Comparison of ENCODE assay signal across 8 cellular contexts in the genomic region with DNA sequence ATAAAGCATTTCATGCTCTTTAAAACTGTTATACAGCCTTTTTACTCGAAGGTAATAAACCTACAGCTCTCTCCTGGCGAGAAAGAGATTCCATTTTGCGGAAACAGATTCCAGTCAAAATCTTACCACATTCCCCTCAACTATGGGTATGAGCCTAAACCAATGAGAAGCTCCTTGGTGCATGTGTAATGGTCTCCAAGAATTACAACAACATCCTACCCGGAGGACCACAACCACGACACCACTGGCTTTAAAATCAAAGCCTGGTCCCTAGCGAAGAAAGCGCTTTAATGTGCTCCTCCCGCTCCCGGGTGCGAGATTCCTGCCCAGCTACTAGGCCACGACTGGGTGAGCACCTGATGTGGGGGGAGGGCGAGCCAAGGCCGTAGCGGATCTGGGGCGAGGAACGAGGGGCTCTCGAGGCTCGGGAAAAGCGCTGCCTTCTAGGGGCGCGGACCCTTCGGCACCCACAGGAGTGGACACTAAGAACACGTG.
A peak's percentile ranks its signal among the peaks of the same experiment; 100 is the strongest.
DNase-seq lines count a peak whose midpoint lies in the region; ATAC-seq and TF ChIP-seq lines count a peak whose summit lies in the region.

No MANE protein-coding gene starts in this region.

- H3K27ac ChIP-seq in DOHH2 (ENCODE audit: low read depth, low read length) (peak overlapping the region; percentile 69), caudate nucleus (ENCODE audit: low read depth, low read length) (peak overlapping the region; percentile 85)

- H3K36me3 ChIP-seq in DOHH2 (ENCODE audit: control insufficient read depth, low read length) (peaks cover 50% of the 10 kb centered on the region), HAP-1 (replicated peaks) (no peaks in the 10 kb centered on the region; the same call in 1 of the 2 replicates)

- H4K20me1 ChIP-seq in DOHH2 (ENCODE audit: control insufficient read depth, insufficient read depth, low read depth, low read length): peaks cover 24% of the 10 kb centered on the region

- peak overlapping the region; percentile 100 for H3K4me2 ChIP-seq in DOHH2 (ENCODE audit: low read length)

- H3K9me2 ChIP-seq in DOHH2 (replicated peaks; ENCODE audit: control insufficient read depth, low read length): no peaks in the 10 kb centered on the region

- peaks cover 26% of the 10 kb centered on the region for H3K4me1 ChIP-seq in DOHH2 (ENCODE audit: control insufficient read depth, low read length)
- H3K4me1 ChIP-seq in HAP-1: peaks cover 19% of the 10 kb centered on the region

- in situ Hi-C loops in HAP-1 (cut with MboI; ENCODE audit: low sequenced_read_pairs): no loop called here

- ATAC-seq in stimulated activated naive CD8-positive, alpha-beta T cell treated with anti-CD3 and anti-CD28 coated beads, Interleukin-15, Interleukin-2, amounts not matched to agents 100 U/mL and 50 U/mL, for 24 hours: peak; percentile 3
- no peak for ATAC-seq in activated CD4-positive, CD25-positive, alpha-beta regulatory T cell treated with anti-CD3 and anti-CD28 coated beads, Interleukin-2, amount 50 U/mL, for 24 hours

- DNase-seq in HAP-1 (ENCODE audit: low spot score in 2 of 2) (peak; percentile 11 to 58), RKO (ENCODE audit: low spot score) (peak; percentile 53), caudate nucleus (lab: John Stamatoyannopoulos, UW) (peak in 11 of 61 donors; percentile 33 to 52 (median 43)), kidney tubule cell (ENCODE audit: low spot score) (peak; percentile 59), activated gamma-delta T cell treated with Interleukin-2 at 50 U/mL for 16 hours (no peak)
- DNase-seq in stimulated activated naive CD8-positive, alpha-beta T cell treated with anti-CD3 and anti-CD28 coated beads, Interleukin-15, Interleukin-2, amounts not matched to agents 100 U/mL and 50 U/mL, for 24 hours: peak; percentile 39

- peak overlapping the region; percentile 94 for H3K4me3 ChIP-seq in DOHH2 (ENCODE audit: low read length)
- H3K4me3 ChIP-seq in HAP-1: peak overlapping the region; percentile 91

- H3K9me3 ChIP-seq in DOHH2 (ENCODE audit: control insufficient read depth, insufficient read depth, low read length): no peaks in the 10 kb centered on the region
- H3K9me3 ChIP-seq in HAP-1: no peaks in the 10 kb centered on the region

- peaks cover 63% of the 10 kb centered on the region for H3K79me2 ChIP-seq in DOHH2 (ENCODE audit: control insufficient read depth, low read length)

- H3K27me3 ChIP-seq in DOHH2 (ENCODE audit: control insufficient read depth, low read length): no peaks in the 10 kb centered on the region
- H3K27me3 ChIP-seq in HAP-1 (ENCODE audit: low read depth): no peaks in the 10 kb centered on the region

- no peak for TF ChIP-seq CTCF in DOHH2 (IDR thresholded peaks at IDR 0.05; ENCODE audit: low read depth, low read length, poor library complexity, severe bottlenecking)

- H3F3A ChIP-seq in DOHH2 (ENCODE audit: control insufficient read depth, insufficient read depth): peaks cover 11% of the 10 kb centered on the region; the same call in 1 of the 2 replicates
